15 cellular contexts compared by ENCODE assay signal in the genomic region with DNA sequence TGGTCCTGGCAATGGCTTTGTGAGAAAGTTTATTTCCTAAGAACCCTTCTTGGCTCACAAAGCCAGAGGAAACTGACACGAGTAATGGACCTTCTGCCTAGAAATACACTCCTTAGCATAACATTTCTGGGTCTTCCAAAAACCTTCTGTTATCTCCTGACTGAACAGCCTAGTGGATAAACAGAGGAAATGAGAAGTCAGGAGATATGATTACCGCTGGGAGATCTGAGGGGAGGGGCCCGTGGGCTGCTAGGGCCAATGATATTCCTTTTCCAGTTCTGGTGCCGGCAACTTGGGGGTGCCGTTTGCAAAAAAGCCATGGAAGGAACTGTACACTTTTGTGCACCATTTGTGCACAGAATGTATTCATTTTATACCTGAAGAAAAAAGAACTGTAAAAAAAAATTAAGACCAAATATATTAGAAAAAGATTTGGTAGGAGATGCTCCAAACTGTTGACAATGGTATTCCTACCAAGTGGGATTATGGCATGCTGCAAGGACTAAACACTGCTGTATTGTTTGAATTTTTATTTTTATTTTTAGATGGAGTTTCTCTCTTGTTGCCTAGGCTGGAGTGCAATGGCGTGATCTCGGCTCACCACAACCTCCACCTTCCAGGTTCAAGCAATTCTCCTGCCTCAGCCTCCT. TPM values are rescaled to one million over a fixed set of nuclear protein-coding genes. Genes with fewer than 3 reads are reported as not detected.
DNase-seq lines count a peak whose midpoint lies in the region; ATAC-seq, FAIRE-seq and TF ChIP-seq lines count a peak whose summit lies in the region.
"Had no signal": no experiment of that assay in that cellular context is flagged by ENCODE, and none has a peak within 500 bp of the region (broad histone marks: within the 10 kb centered on the region; RNA-seq: fewer than 3 reads in every experiment).

No MANE protein-coding gene starts in this region.

- CTCF ChIA-PET in HEK293 (lab: Yijun Ruan, JAX): interaction anchor here (0.6 kb wide), 1 partner anchor 184 kb away, joined by 3 read pairs; no protein-coding TSS in a partner anchor

- no peak for FAIRE-seq in RCC 7860 (lab: Jason Lieb, UNC)
- FAIRE-seq: GM12892 had no signal

- DNase-seq in adrenal gland (peak in 1 of 7 donors; percentile 32), left ventricle myocardium inferior (no peak), sciatic nerve (ENCODE audit: low spot score) (no peak), RCC 7860 (ENCODE audit: low spot score) (no peak), SHP77 (lab: John Stamatoyannopoulos, UW) (no peak), progenitor cell of endocrine pancreas (ENCODE audit: low spot score, unreplicated experiment) (no peak)
- no peak for DNase-seq in activated CD4-positive, CD25-positive, alpha-beta regulatory T cell (lab: John Stamatoyannopoulos, UW)
- DNase-seq: activated CD4-positive, CD25-positive, alpha-beta regulatory T cell treated with anti-CD3 and anti-CD28 coated beads, Interleukin-2, amount 50 U/mL, for 72 hours; BE2C; head of caudate nucleus; NCI-H2029 treated with DMSO at 0.1 percent for 48 hours; stimulated activated CD4-positive, alpha-beta T cell treated with anti-CD3 and anti-CD28 coated beads, Interleukin-2, amount 100 ng/mL, for 48 hours had no signal

- POLR2A ChIA-PET in HEK293 (lab: Yijun Ruan, JAX): interaction anchor here (0.6 kb wide), 1 partner anchor 40 kb away, joined by 3 read pairs; no protein-coding TSS in a partner anchor

- no peak overlapping the region for H3K4me3 ChIP-seq in HEK293 (ENCODE audit: low read depth, low read length)
- no peak overlapping the region for H3K4me3 ChIP-seq in adrenal gland
- H3K4me3 ChIP-seq in left ventricle myocardium inferior: no peak overlapping the region

- H3K36me3 ChIP-seq in HEK293 (ENCODE audit: control insufficient read depth in 2 of 2, insufficient read depth in 1 of 2, low read length in 2 of 2) (peaks cover 0 to 2% of the 10 kb centered on the region in 2 experiments; a peak in 2 of 3 replicates), adrenal gland (replicated peaks in 1 of 2) (no peaks in the 10 kb centered on the region), left ventricle myocardium inferior (peaks cover 14% of the 10 kb centered on the region)
- H3K36me3 ChIP-seq: BE2C had no signal

- no peaks in the 10 kb centered on the region for H3K27me3 ChIP-seq in adrenal gland
- H3K27me3 ChIP-seq in left ventricle myocardium inferior (ENCODE audit: low read depth): no peaks in the 10 kb centered on the region
- H3K27me3 ChIP-seq: BE2C had no signal

- TF ChIP-seq CTCF in HEK293 (tag by site-specific recombination; IDR thresholded peaks at IDR 0.05): no peak
- TF ChIP-seq CTCF in adrenal gland (IDR thresholded peaks at IDR 0.05): peak in 3 of 6 experiments; percentile 22 to 32 (median 29)
- TF ChIP-seq CTCF in left ventricle myocardium inferior (IDR thresholded peaks at IDR 0.05; ENCODE audit: borderline replicate concordance): peak; percentile 26
- TF ChIP-seq CTCF in progenitor cell of endocrine pancreas (IDR thresholded peaks at IDR 0.05; ENCODE audit: unreplicated experiment): no peak

- H3K4me1 ChIP-seq in HEK293 (ENCODE audit: control insufficient read depth, insufficient read depth, low read length) (no peaks in the 10 kb centered on the region; the same call in 1 of the 2 replicates), adrenal gland (replicated peaks in 1 of 2) (peaks cover 17 to 47% of the 10 kb centered on the region in 2 donors), left ventricle myocardium inferior (peaks cover 64% of the 10 kb centered on the region)
- H3K4me1 ChIP-seq: BE2C had no signal

- no peaks in the 10 kb centered on the region for H3K27me3 Mint-ChIP-seq in progenitor cell of endocrine pancreas

- H3K27ac ChIP-seq in HEK293 (ENCODE audit: extremely low read depth, low read depth, low read length) (no peak overlapping the region), adrenal gland (peak overlapping the region in 3 of 5 donors; percentile 40 to 76 (median 75)), left ventricle myocardium inferior (replicated peaks) (peak overlapping the region; percentile 89)
- H3K27ac ChIP-seq: parathyroid adenoma had no signal

- no peaks in the 10 kb centered on the region for H3K36me3 Mint-ChIP-seq in progenitor cell of endocrine pancreas (ENCODE audit: insufficient read depth)

- intact Hi-C loops in adrenal gland (cut with DNase I): no loop called here
- intact Hi-C loops in left ventricle myocardium inferior (cut with micrococcal nuclease): no loop called here
- intact Hi-C loops in sciatic nerve (cut with DNase I): no loop called here

- no peak for TF ChIP-seq POLR2A in adrenal gland (IDR thresholded peaks at IDR 0.05)

- H3K9me3 Mint-ChIP-seq in progenitor cell of endocrine pancreas (ENCODE audit: low read depth): no peaks in the 10 kb centered on the region

- no peaks in the 10 kb centered on the region for H3K4me1 Mint-ChIP-seq in progenitor cell of endocrine pancreas (ENCODE audit: low read depth)

- ATAC-seq in sciatic nerve: peak; percentile 35

- 53 to 62% (median 58%) methylated on average over 7 of the region's 7 CpGs for WGBS in adrenal gland, 4 donors

- H3K4me3 Mint-ChIP-seq in progenitor cell of endocrine pancreas (ENCODE audit: low read depth): no peak overlapping the region

- no peaks in the 10 kb centered on the region for H3K9me3 ChIP-seq in HEK293 (ENCODE audit: control insufficient read depth, insufficient read depth, low read depth, low read length)
- no peaks in the 10 kb centered on the region for H3K9me3 ChIP-seq in adrenal gland (replicated peaks in 1 of 3)
- H3K9me3 ChIP-seq in left ventricle myocardium inferior (replicated peaks): peaks cover 12% of the 10 kb centered on the region
- H3K9me3 ChIP-seq: BE2C had no signal

- H3K27ac Mint-ChIP-seq in progenitor cell of endocrine pancreas: no peak overlapping the region

TF ChIP-seq in HEK293, 187 proteins besides CTCF, POLR2A, EP300 and RAD21:
- TF ChIP-seq ZBTB1 (tag by site-specific recombination; IDR thresholded peaks at IDR 0.05): no peak
- no peak for TF ChIP-seq SP3 (tag by site-specific recombination; IDR thresholded peaks at IDR 0.05)
- no peak for TF ChIP-seq ZNF423 (tag by site-specific recombination; IDR thresholded peaks at IDR 0.05)
- TF ChIP-seq ZNF146 (tag by site-specific recombination; IDR thresholded peaks at IDR 0.05): no peak
- TF ChIP-seq ZBTB48 (tag by site-specific recombination; IDR thresholded peaks at IDR 0.05): no peak
- no peak for TF ChIP-seq HOXD13 (CRISPR knock-in tag; IDR thresholded peaks at IDR 0.05; ENCODE audit: borderline replicate concordance)
- TF ChIP-seq MEIS1 (CRISPR knock-in tag; IDR thresholded peaks at IDR 0.05; ENCODE audit: borderline replicate concordance): no peak
- peak; percentile 84 for TF ChIP-seq SETDB1 (IDR thresholded peaks at IDR 0.05; ENCODE audit: insufficient read length, low read length)

RNA-seq across cellular contexts. Expression of a gene that starts 4.7 kb away (rescaled TPM):
- total RNA-seq in adrenal gland: 1 to 10 TPM in 7 of 8 donors, under 1 TPM in 1; 0.60 to 7.8 (median 4.2) TPM
- polyA plus RNA-seq in adrenal gland: 1 to 10 TPM in 2 of 3 donors, under 1 TPM in 1; 0.84 to 9.8 (median 1.7) TPM
- total RNA-seq in left ventricle myocardium inferior: 3.9 TPM
- 1.3 TPM for total RNA-seq in sciatic nerve
- total RNA-seq in progenitor cell of endocrine pancreas: 22.8 and 24.3 TPM in 2 replicates

RNA-seq across cellular contexts. Expression of a gene that starts 37.1 kb away (rescaled TPM):
- total RNA-seq in adrenal gland (100 to 1,000 TPM in 7 of 8 donors, 10 to 100 TPM in 1; 51.3 to 395 (median 194) TPM), left ventricle myocardium inferior (326 TPM), sciatic nerve (296 TPM), progenitor cell of endocrine pancreas (27.6 and 29.1 TPM in 2 replicates)
- polyA plus RNA-seq in adrenal gland: 100 to 1,000 TPM in 1 of 3 donors, 10 to 100 TPM in 2; 44.4 to 149 (median 62.7) TPM
